1 cellular context compared by ENCODE assay signal in the genomic region with DNA sequence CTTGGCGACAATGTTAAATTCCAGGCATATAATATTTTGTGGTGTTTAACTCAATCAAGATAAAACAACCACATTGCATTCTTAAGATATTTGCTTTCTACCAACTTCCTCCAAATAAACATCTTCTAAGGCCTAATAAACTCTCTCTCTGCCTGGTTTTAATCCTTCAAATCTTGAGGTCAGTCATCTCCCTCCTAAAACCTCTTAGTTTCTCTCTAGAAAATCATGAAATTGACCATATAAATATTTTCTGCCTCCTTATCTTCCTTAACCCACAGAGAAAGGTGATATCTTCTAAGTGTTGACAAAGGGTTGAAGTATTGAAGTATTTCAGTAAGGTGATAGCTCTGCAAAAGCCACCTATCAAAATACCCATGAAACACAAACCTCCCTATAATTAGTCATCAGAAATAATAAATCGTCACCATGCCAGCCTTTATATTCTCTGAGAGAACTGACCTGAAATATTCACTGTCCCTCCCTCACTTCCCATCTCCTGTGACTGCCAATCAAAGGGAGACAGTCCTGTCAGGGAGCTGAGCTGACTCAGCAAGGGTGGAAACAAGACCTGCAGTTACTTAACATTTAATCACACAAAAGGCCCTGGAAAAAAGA.
TF ChIP-seq lines count a peak whose summit lies in the region.

No MANE protein-coding gene starts in this region.

TF ChIP-seq in HepG2, 621 proteins besides CTCF, POLR2A, EP300 and RAD21 (continued from another document):
- TF ChIP-seq MAFK (conservative IDR thresholded peaks at IDR 0.05 in 1 of 2, IDR thresholded peaks at IDR 0.05 in 1 of 2; ENCODE audit: low read length in 2 of 2): peak; percentile 84 to 89
- TF ChIP-seq MAFF (IDR thresholded peaks at IDR 0.05; ENCODE audit: low read depth, low read length): peak; percentile 81
- TF ChIP-seq IRX3 (CRISPR knock-in tag; IDR thresholded peaks at IDR 0.05; ENCODE audit: borderline replicate concordance, low read depth): no peak
- no peak for TF ChIP-seq ZNF34 (CRISPR knock-in tag; IDR thresholded peaks at IDR 0.05; ENCODE audit: borderline replicate concordance)
- TF ChIP-seq MAFG (CRISPR knock-in tag; IDR thresholded peaks at IDR 0.05): peak; percentile 26; the same call in 1 of the 2 replicates
TF ChIP-seq in HepG2: peak in this region for 5.
